In the genomic region with DNA sequence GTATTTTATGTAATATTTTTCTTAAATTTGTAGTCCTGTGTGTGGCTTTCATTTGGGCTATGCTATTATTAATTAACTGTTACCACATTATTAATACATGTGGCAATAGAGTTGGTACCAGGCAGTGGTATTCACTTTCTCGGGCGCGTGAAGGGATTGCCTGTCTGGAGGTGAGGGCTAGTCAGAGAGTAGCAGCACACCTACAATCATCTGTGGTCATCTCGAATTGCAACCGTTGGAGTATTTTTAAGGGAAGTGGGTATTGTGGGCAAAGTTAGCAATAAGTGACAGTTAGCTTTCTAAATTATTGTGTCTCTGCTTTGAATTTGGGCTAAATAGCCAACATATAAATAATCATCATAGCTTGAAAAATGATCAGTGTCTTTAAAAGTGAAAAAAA, we compare ENCODE assay signal across 19 cellular contexts. TPM values are rescaled to one million over a fixed set of nuclear protein-coding genes. Genes with fewer than 3 reads are reported as not detected.
A peak's percentile ranks its signal among the peaks of the same experiment; 100 is the strongest.
DNase-seq lines count a peak whose midpoint lies in the region; ATAC-seq and TF ChIP-seq lines count a peak whose summit lies in the region.
"Had no signal": no experiment of that assay in that cellular context is flagged by ENCODE, and none has a peak within 500 bp of the region (broad histone marks: within the 10 kb centered on the region; RNA-seq: fewer than 3 reads in every experiment).

No MANE protein-coding gene starts in this region.

- intact Hi-C loops in right cardiac atrium (cut with DNase I) = loop anchor here in 1 of 4 donors (10.0 kb wide), 1 partner anchor 157 kb away; no protein-coding TSS in a partner anchor

- peaks cover 62% of the 10 kb centered on the region for H3K79me2 ChIP-seq in Loucy (ENCODE audit: insufficient read depth, low read length)

- peaks cover 4% of the 10 kb centered on the region; the same call in 1 of the 2 replicates for H3F3A ChIP-seq in Loucy (ENCODE audit: low read depth)

- no peak overlapping the region for H3K27ac Mint-ChIP-seq in stimulated activated naive CD8-positive, alpha-beta T cell treated with anti-CD3 and anti-CD28 coated beads, Interleukin-15, amount 100 ng/mL, for 72 hours
- peak overlapping the region; percentile 98 for H3K27ac Mint-ChIP-seq in T-helper 17 cell
- H3K27ac Mint-ChIP-seq: activated naive CD4-positive, alpha-beta T cell treated with anti-CD3 and anti-CD28 coated beads for 36 hours had no signal

- peaks cover 99% of the 10 kb centered on the region for H3K4me1 Mint-ChIP-seq in stimulated activated naive CD8-positive, alpha-beta T cell treated with anti-CD3 and anti-CD28 coated beads, Interleukin-15, amount 100 ng/mL, for 72 hours
- peaks cover 85% of the 10 kb centered on the region for H3K4me1 Mint-ChIP-seq in T-helper 17 cell

- H3K9me3 Mint-ChIP-seq in stimulated activated naive CD8-positive, alpha-beta T cell treated with anti-CD3 and anti-CD28 coated beads, Interleukin-15, amount 100 ng/mL, for 72 hours = no peaks in the 10 kb centered on the region
- H3K9me3 Mint-ChIP-seq: activated naive CD4-positive, alpha-beta T cell treated with anti-CD3 and anti-CD28 coated beads for 36 hours; H9 had no signal

- H3K27me3 Mint-ChIP-seq in stimulated activated naive CD8-positive, alpha-beta T cell treated with anti-CD3 and anti-CD28 coated beads, Interleukin-15, amount 100 ng/mL, for 72 hours = no peaks in the 10 kb centered on the region
- H3K27me3 Mint-ChIP-seq in T-helper 17 cell = no peaks in the 10 kb centered on the region

- H3K4me1 ChIP-seq in Loucy (ENCODE audit: insufficient read depth, low read length, poor library complexity, severe bottlenecking) = peaks cover 84% of the 10 kb centered on the region
- H3K4me1 ChIP-seq in foreskin keratinocyte = no peaks in the 10 kb centered on the region
- peaks cover 4% of the 10 kb centered on the region for H3K4me1 ChIP-seq in right cardiac atrium (ENCODE audit: control insufficient read depth, insufficient read depth, low read length)

- no peak for DNase-seq in stimulated activated naive CD8-positive, alpha-beta T cell treated with anti-CD3 and anti-CD28 coated beads, Interleukin-15, amount 100 ng/mL, for 72 hours
- no peak for DNase-seq in stimulated activated naive CD8-positive, alpha-beta T cell treated with anti-CD3 and anti-CD28 coated beads, Interleukin-15, Interleukin-2, amounts not matched to agents 100 U/mL and 50 U/mL, for 24 hours
- no peak for DNase-seq in T-helper 17 cell
- no peak for DNase-seq in foreskin keratinocyte
- no peak for DNase-seq in NCI-H187 (lab: John Stamatoyannopoulos, UW)
- DNase-seq in right cardiac atrium = no peak
- DNase-seq: activated CD4-positive, alpha-beta T cell treated with anti-CD3 and anti-CD28 coated beads for 48 hours; activated naive CD4-positive, alpha-beta T cell treated with anti-CD3 and anti-CD28 coated beads for 36 hours; Calu3; H9; NCI-H748 treated with DMSO at 0.1 percent for 48 hours; occipital lobe; thyroid gland had no signal

- H3K9me2 ChIP-seq in Loucy (replicated peaks; ENCODE audit: low read depth, low read length) = no peaks in the 10 kb centered on the region

- H3K4me3 Mint-ChIP-seq in stimulated activated naive CD8-positive, alpha-beta T cell treated with anti-CD3 and anti-CD28 coated beads, Interleukin-15, amount 100 ng/mL, for 72 hours = no peak overlapping the region
- peak overlapping the region; percentile 68 for H3K4me3 Mint-ChIP-seq in T-helper 17 cell
- H3K4me3 Mint-ChIP-seq: activated naive CD4-positive, alpha-beta T cell treated with anti-CD3 and anti-CD28 coated beads for 36 hours; H9 had no signal

- peak overlapping the region; percentile 60 for H3K4me2 ChIP-seq in Loucy (ENCODE audit: low read depth, low read length, poor library complexity, severe bottlenecking)

- WGBS in right cardiac atrium = 83% methylated on average over 5 of the region's 5 CpGs

- H3K27ac ChIP-seq in foreskin keratinocyte (no peak overlapping the region), right cardiac atrium (ENCODE audit: low read length) (no peak overlapping the region)
- H3K27ac ChIP-seq: lower lobe of right lung, thyroid gland had no signal

- H3K9me3 ChIP-seq in Loucy (ENCODE audit: insufficient read depth, low read depth, low read length) = no peaks in the 10 kb centered on the region
- no peaks in the 10 kb centered on the region for H3K9me3 ChIP-seq in T-helper 17 cell (ENCODE audit: control insufficient read depth, low read length, poor library complexity, severe bottlenecking)
- no peaks in the 10 kb centered on the region for H3K9me3 ChIP-seq in right cardiac atrium (ENCODE audit: control insufficient read depth, low read length)
- H3K9me3 ChIP-seq: lower lobe of right lung, thyroid gland had no signal

- peak overlapping the region; percentile 52 for H3K4me3 ChIP-seq in Loucy (ENCODE audit: low read length, poor library complexity, severe bottlenecking)
- H3K4me3 ChIP-seq in right cardiac atrium (ENCODE audit: low read length) = no peak overlapping the region
- H3K4me3 ChIP-seq: lower lobe of right lung, thyroid gland had no signal

- H4K20me1 ChIP-seq in Loucy (ENCODE audit: insufficient read depth, low read length, poor library complexity, severe bottlenecking) = peaks cover 5% of the 10 kb centered on the region

- TF ChIP-seq CTCF in Loucy (conservative IDR thresholded peaks at IDR 0.05; ENCODE audit: low read length) = no peak
- TF ChIP-seq CTCF in foreskin keratinocyte (conservative IDR thresholded peaks at IDR 0.05) = no peak

- no peak overlapping the region for H2AFZ ChIP-seq in Loucy (ENCODE audit: low read length)

- peaks cover 23% of the 10 kb centered on the region; the same call in 1 of the 2 replicates for H3K36me3 ChIP-seq in Loucy (ENCODE audit: insufficient read depth, low read length)
- H3K36me3 ChIP-seq: lower lobe of right lung, thyroid gland had no signal

- peaks cover 14% of the 10 kb centered on the region for H3K36me3 Mint-ChIP-seq in T-helper 17 cell (ENCODE audit: low read depth)

- H3K27me3 ChIP-seq in Loucy (ENCODE audit: insufficient read depth, low read length, poor library complexity, severe bottlenecking) (no peaks in the 10 kb centered on the region), foreskin keratinocyte (no peaks in the 10 kb centered on the region), right cardiac atrium (ENCODE audit: control insufficient read depth, insufficient read depth) (no peaks in the 10 kb centered on the region)
- H3K27me3 ChIP-seq: thyroid gland had no signal

- peak overlapping the region; percentile 60 for H3K9ac ChIP-seq in Loucy (ENCODE audit: low read depth, low read length, poor library complexity, severe bottlenecking)

- peak; percentile 21 for ATAC-seq in stimulated activated naive CD8-positive, alpha-beta T cell treated with anti-CD3 and anti-CD28 coated beads, Interleukin-15, amount 100 ng/mL, for 72 hours
- ATAC-seq in stimulated activated naive CD8-positive, alpha-beta T cell treated with anti-CD3 and anti-CD28 coated beads, Interleukin-15, Interleukin-2, amounts not matched to agents 100 U/mL and 50 U/mL, for 24 hours = no peak
- ATAC-seq in T-helper 17 cell (no peak), foreskin keratinocyte (no peak), GM18519 (IDR thresholded peaks at IDR 0.05; ENCODE audit: low FRiP score, unreplicated experiment) (no peak), right cardiac atrium (no peak)

RNA-seq across cellular contexts. Expression of gene GPR18, which starts 20.0 kb away (rescaled TPM):
- total RNA-seq in T-helper 17 cell (10 to 100 TPM; 10.1 to 13.6 TPM), foreskin keratinocyte (not detected in 2 replicates), right cardiac atrium (under 1 TPM in 2 of 4 donors, not detected in 2; 0.21 to 0.37 TPM)
- polyA plus RNA-seq in foreskin keratinocyte (not detected in 2 replicates), right cardiac atrium (not detected)
- total RNA-seq: Calu3, fibroblast of lung, H9, LHCN-M2, occipital lobe, RPMI7951 had no signal
- polyA plus RNA-seq: fibroblast of lung had no signal

RNA-seq across cellular contexts. Expression of gene GPR183, which starts 29.0 kb away (rescaled TPM):
- total RNA-seq in T-helper 17 cell (100 to 1,000 TPM; 249 to 322 TPM), foreskin keratinocyte (not detected in 2 replicates), right cardiac atrium (10 to 100 TPM in 2 of 4 donors, 1 to 10 TPM in 2; 9.7 to 20.7 (median 13.5) TPM)
- polyA plus RNA-seq in foreskin keratinocyte (not detected in 2 replicates), right cardiac atrium (14.5 TPM)
- total RNA-seq: Calu3, fibroblast of lung, H9 had no signal

Comparison
In these comparisons a context has a peak if more than half of its experiments do, and no peak if none do; other contexts are left out.
1. RNA of gene GPR18, which starts 20.0 kb away (total RNA-seq): 10.1 to 13.6 TPM in T-helper 17 cell; 0.21 to 0.37 TPM in right cardiac atrium and not detected in foreskin keratinocyte; every median in the first group is over 4 times any median in the second.
2. RNA of gene GPR183, which starts 29.0 kb away (total RNA-seq): 249 to 322 TPM in T-helper 17 cell; 9.7 to 20.7 TPM in right cardiac atrium and not detected in foreskin keratinocyte; every median in the first group is over 10 times any median in the second.